ENCODE assay signal across 24 cellular contexts in the genomic region with DNA sequence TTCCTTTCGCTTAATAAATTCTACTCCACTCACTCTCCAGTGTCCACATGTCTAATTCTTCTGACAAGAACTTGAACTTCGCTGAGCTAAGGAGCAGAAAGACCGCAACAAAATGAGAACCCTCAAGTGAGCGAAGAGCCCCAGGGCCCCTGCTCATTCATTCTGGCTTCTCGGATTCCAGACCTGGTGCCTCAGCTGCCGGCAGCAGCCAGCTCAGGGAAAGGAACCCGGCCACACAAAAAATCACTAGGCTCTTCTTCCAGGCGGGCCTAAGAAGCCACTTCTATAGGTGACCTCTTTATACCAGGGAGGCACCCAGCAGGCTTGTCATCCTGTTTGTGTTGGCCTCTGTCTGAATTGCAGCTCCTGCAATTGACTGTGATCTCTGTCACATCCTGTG.
"Had no signal": no experiment of that assay in that cellular context is flagged by ENCODE, and none has a peak within 500 bp of the region (broad histone marks: within the 10 kb centered on the region; RNA-seq: fewer than 3 reads in every experiment).

No MANE protein-coding gene starts in this region.

- H3K27ac Mint-ChIP-seq: IgD-negative memory B cell had no signal

- H3K4me3 Mint-ChIP-seq: IgD-negative memory B cell had no signal

- H3K9me3 ChIP-seq: SK-N-SH had no signal

- H3K9me3 Mint-ChIP-seq: IgD-negative memory B cell had no signal

- DNase-seq: Kasumi-1, MM.1S, NCI-H1048, NCI-H1105, NCI-H1417, NCI-H1436 treated with DMSO at 0.1 percent for 48 hours, NCI-H1694, NCI-H1930, NCI-H2081, NCI-H2107, NCI-H2227 treated with DMSO at 0.1 percent for 48 hours, NCI-H524, NCI-H69, NCI-H774, PC-3, SHP77, SK-N-SH, SW 1271 had no signal

- H3K4me3 ChIP-seq: K562 had no signal

- H3K4me2 ChIP-seq: KMS-11, SK-N-SH had no signal

- H3K27ac ChIP-seq: HL-60, KMS-11, RWPE1 had no signal

- H3K36me3 Mint-ChIP-seq: IgD-negative memory B cell had no signal

- FAIRE-seq: HTR-8/SVneo, K562 had no signal

- H3K9ac ChIP-seq: KMS-11, SK-N-SH had no signal
